Comparison of ENCODE assay signal across 32 cellular contexts in the genomic region with DNA sequence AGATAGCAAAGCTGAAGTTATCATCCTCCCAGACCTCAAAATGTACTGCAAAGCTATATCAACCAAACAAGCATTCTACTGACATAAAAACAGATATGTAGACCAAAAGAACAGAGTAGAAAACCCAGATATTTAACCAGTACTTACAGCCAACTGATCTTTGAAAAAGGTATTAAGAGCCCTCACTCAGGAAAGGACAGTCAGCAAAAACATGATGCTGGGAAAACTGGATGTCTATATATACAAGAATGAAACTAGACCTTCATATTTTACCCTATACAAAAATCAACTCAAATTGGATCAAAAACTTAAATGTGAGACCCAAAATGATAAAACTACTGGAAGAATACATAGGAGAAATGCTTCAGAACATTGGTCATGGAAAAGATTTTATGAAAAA.
"Had no signal": no experiment of that assay in that cellular context is flagged by ENCODE, and none has a peak within 500 bp of the region (broad histone marks: within the 10 kb centered on the region; RNA-seq: fewer than 3 reads in every experiment).

No MANE protein-coding gene starts in this region.

- H3K27ac ChIP-seq: ascending aorta, cardiac muscle cell, VCaP had no signal

- H3K27me3 ChIP-seq: ascending aorta, cardiac muscle cell had no signal

- FAIRE-seq: bronchial epithelial cell, TTC549 had no signal

- DNase-seq: activated B cell treated with CpG ODN at 0.5 μM for 24 hours; activated CD4-positive, alpha-beta memory T cell treated with anti-CD3 and anti-CD28 coated beads for 36 hours; activated CD4-positive, alpha-beta T cell treated with anti-CD3 and anti-CD28 coated beads for 4 hours; activated CD4-positive, alpha-beta T cell treated with anti-CD3 and anti-CD28 coated beads, Interleukin-2, amount 10 ng/mL, durations not matched to agents 24 days and 14 days; activated CD4-positive, alpha-beta T cell treated with anti-CD3 and anti-CD28 coated beads, Interleukin-2, amount 50 U/mL, for 1 hour; activated CD4-positive, alpha-beta T cell treated with anti-CD3 and anti-CD28 coated beads, Interleukin-2, amount 50 U/mL, for 4 hours; activated CD4-positive, CD25-positive, alpha-beta regulatory T cell treated with anti-CD3 and anti-CD28 coated beads, Interleukin-2, amount 50 U/mL, for 72 hours; activated CD8-positive, alpha-beta memory T cell treated with anti-CD3 and anti-CD28 coated beads, Interleukin-2, amount 50 U/mL, for 4 hours; activated CD8-positive, alpha-beta T cell treated with anti-CD3 and anti-CD28 coated beads for 36 hours; activated effector memory CD4-positive, alpha-beta T cell treated with anti-CD3 and anti-CD28 coated beads, Interleukin-2, amount 50 U/mL, for 16 hours; activated gamma-delta T cell treated with Interleukin-2 at 50 U/mL for 16 hours; activated naive CD4-positive, alpha-beta T cell; activated naive CD4-positive, alpha-beta T cell treated with anti-CD3 and anti-CD28 coated beads for 36 hours; activated naive CD4-positive, alpha-beta T cell treated with anti-CD3 and anti-CD28 coated beads, Interleukin-2, amount 50 U/mL, for 16 hours; activated naive CD8-positive, alpha-beta T cell treated with anti-CD3 and anti-CD28 coated beads for 36 hours; activated T-cell treated with anti-CD3 and anti-CD28 coated beads for 4 hours; activated T-cell treated with anti-CD3 and anti-CD28 coated beads, Interleukin-2, amount 50 U/mL, for 1 hour; activated T-cell treated with anti-CD3 and anti-CD28 coated beads, Interleukin-2, amount 50 U/mL, for 4 hours; activated T-cell treated with anti-CD3 and anti-CD28 coated beads, Interleukin-2, amount 50 U/mL, for 72 hours; amygdala; anterior cingulate cortex; caudate nucleus; cerebellar nuclear complex; T-helper 2 cell; T-helper 9 cell had no signal

- H3K36me3 ChIP-seq: ascending aorta, cardiac muscle cell had no signal

- ATAC-seq: activated CD8-positive, alpha-beta T cell treated with anti-CD3 and anti-CD28 coated beads for 36 hours; activated naive CD4-positive, alpha-beta T cell treated with anti-CD3 and anti-CD28 coated beads, Interleukin-2, amount 50 U/mL, for 72 hours; activated T-cell treated with anti-CD3 and anti-CD28 coated beads, Interleukin-2, amount 50 U/mL, for 4 hours; activated T-cell treated with anti-CD3 and anti-CD28 coated beads, Interleukin-2, amount 50 U/mL, for 72 hours; activated T-helper 17 cell treated with anti-CD3 and anti-CD28 coated beads, Interleukin-2, amount 50 U/mL, for 72 hours had no signal

- H3K4me1 ChIP-seq: ascending aorta had no signal

- H3K4me3 ChIP-seq: ascending aorta, cardiac muscle cell had no signal

- H3K9me3 ChIP-seq: ascending aorta had no signal
